ENCODE assay signal across 1 cellular context in the genomic region with DNA sequence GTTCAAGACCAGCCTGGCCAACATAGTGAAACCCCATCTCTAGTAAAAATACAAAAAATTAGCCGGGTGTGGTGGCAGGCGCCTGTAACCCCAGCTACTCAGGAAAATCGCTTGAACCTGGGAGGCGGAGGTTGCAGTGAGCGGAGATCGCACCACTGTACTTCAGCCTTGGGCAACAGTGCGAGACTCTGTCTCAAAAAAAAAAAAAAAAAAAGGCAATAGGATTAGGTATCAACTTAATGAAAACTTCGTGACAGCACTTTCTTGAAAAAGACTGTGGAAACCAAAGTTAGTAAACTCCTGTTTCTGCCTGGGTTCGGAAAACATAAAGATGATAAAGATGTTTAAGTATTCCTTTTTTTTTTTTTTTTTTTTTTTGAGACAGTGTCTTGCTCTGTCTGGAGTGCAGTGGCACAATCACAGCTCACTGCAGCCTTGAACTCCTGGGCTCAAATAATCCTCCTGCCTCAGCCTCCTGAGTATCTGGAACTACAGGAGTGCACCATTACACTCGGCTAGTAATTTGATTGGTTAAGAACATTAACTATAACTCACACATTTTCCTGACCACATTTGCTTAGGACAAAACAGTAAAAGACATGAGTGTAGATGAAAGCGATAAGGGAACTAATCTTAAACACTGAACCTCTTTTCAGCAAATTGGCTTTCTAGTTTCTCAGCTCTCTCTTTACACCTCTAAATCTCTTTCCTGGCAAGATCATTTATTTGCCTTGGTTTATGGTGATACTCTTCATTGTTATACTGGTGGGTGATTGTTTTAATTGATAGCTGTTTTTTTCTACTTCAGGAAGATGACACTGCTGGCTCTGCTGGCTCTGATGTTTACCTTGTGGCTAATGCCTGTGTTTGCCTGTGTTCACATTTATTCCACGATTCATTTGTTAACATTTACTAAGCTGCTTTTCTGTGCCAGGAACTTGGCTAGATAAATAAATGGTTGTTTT.
A peak's percentile ranks its signal among the peaks of the same experiment; 100 is the strongest.
TF ChIP-seq lines count a peak whose summit lies in the region.

No MANE protein-coding gene starts in this region.

TF ChIP-seq in endothelial cell of umbilical vein, 7 proteins besides CTCF, POLR2A, EP300 and RAD21 (continued from another document):
- TF ChIP-seq EZH2 (IDR thresholded peaks at IDR 0.05; ENCODE audit: borderline replicate concordance, low read depth, low read length, severe bottlenecking) (no peak), FOS (IDR thresholded peaks at IDR 0.05; ENCODE audit: borderline replicate concordance, insufficient read depth, low read length) (peak; percentile 7), JUN (IDR thresholded peaks at IDR 0.05; ENCODE audit: borderline replicate concordance, insufficient read depth, insufficient read length, low read depth) (no peak)
